Comparison of ENCODE assay signal across 1 cellular context in the genomic region with DNA sequence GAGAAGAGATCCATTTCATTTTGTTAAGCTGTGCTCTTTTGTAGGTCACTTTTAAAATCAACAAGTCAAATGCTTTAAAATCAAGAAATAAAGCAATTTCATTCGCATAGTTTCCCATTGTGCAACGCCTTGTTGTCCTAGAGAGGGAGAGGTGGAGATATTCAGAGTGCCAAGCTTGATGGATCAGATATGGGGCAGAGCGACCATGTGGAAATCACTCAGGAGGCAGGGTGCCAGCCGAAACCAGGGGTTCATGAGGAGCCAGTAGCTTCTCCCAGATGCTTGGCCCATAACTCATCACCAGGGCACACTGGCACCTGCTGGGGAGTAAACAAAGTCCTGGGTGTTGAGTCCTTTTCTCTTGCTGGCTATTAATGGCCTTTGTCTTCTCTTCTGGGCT.
TF ChIP-seq lines count a peak whose summit lies in the region.

No MANE protein-coding gene starts in this region.

TF ChIP-seq in K562, 482 proteins besides CTCF, POLR2A, EP300 and RAD21 (continued from another document):
- TF ChIP-seq, protein P1, sequence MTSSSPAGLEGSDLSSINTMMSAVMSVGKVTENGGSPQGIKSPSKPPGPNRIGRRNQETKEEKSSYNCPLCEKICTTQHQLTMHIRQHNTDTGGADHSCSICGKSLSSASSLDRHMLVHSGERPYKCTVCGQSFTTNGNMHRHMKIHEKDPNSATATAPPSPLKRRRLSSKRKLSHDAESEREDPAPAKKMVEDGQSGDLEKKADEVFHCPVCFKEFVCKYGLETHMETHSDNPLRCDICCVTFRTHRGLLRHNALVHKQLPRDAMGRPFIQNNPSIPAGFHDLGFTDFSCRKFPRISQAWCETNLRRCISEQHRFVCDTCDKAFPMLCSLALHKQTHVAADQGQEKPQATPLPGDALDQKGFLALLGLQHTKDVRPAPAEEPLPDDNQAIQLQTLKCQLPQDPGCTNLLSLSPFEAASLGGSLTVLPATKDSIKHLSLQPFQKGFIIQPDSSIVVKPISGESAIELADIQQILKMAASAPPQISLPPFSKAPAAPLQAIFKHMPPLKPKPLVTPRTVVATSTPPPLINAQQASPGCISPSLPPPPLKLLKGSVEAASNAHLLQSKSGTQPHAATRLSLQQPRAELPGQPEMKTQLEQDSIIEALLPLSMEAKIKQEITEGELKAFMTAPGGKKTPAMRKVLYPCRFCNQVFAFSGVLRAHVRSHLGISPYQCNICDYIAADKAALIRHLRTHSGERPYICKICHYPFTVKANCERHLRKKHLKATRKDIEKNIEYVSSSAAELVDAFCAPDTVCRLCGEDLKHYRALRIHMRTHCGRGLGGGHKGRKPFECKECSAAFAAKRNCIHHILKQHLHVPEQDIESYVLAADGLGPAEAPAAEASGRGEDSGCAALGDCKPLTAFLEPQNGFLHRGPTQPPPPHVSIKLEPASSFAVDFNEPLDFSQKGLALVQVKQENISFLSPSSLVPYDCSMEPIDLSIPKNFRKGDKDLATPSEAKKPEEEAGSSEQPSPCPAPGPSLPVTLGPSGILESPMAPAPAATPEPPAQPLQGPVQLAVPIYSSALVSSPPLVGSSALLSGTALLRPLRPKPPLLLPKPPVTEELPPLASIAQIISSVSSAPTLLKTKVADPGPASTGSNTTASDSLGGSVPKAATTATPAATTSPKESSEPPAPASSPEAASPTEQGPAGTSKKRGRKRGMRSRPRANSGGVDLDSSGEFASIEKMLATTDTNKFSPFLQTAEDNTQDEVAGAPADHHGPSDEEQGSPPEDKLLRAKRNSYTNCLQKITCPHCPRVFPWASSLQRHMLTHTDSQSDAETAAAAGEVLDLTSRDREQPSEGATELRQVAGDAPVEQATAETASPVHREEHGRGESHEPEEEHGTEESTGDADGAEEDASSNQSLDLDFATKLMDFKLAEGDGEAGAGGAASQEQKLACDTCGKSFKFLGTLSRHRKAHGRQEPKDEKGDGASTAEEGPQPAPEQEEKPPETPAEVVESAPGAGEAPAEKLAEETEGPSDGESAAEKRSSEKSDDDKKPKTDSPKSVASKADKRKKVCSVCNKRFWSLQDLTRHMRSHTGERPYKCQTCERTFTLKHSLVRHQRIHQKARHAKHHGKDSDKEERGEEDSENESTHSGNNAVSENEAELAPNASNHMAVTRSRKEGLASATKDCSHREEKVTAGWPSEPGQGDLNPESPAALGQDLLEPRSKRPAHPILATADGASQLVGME (CRISPR knock-in tag; IDR thresholded peaks at IDR 0.05), result no peak
